In genomic region chr17:8124350-8125195, GRCh38 we compare ENCODE assay signal across 9 cellular contexts. TPM values are rescaled to one million over a fixed set of nuclear protein-coding genes. Genes with fewer than 3 reads are reported as not detected.
A peak's percentile ranks its signal among the peaks of the same experiment; 100 is the strongest.
DNase-seq lines count a peak whose midpoint lies in the region; ATAC-seq and TF ChIP-seq lines count a peak whose summit lies in the region.
"Had no signal": no experiment of that assay in that cellular context is flagged by ENCODE, and none has a peak within 500 bp of the region (broad histone marks: within the 10 kb centered on the region; RNA-seq: fewer than 3 reads in every experiment).

No MANE protein-coding gene starts in this region.

- no peak for ATAC-seq in activated CD8-positive, alpha-beta memory T cell treated with anti-CD3 and anti-CD28 coated beads, Interleukin-2, amount 10 ng/mL, durations not matched to agents 7 days and 5 days
- no peak for ATAC-seq in stimulated activated memory B cell treated with anti-CD40 and anti-IgM and Interleukin-4, amounts not matched to agents 10 μg/mL and 1 μg/mL and 100 μg/mL, for 72 hours
- ATAC-seq in aorta (ENCODE audit: low FRiP score) (no peak), HG02938 (IDR thresholded peaks at IDR 0.05; ENCODE audit: unreplicated experiment) (no peak)

- no peaks in the 10 kb centered on the region for H3K9me2 ChIP-seq in hepatocyte (replicated peaks; ENCODE audit: insufficient read depth)

- H3K9ac ChIP-seq in BLaER1 treated with 17β-estradiol and CSF1 and Interleukin-3, amounts not matched to agents 10 nM and 100 nM = peak overlapping the region in 10 of 11 experiments; percentile 31 to 75 (median 66); a peak in 14 of 22 replicates
- H3K9ac ChIP-seq in HUES64 (ENCODE audit: low read depth, low read length) = no peak overlapping the region

- H3K4me1 ChIP-seq in BLaER1 treated with 17β-estradiol and CSF1 and Interleukin-3, amounts not matched to agents 10 nM and 100 nM = peaks cover 42 to 66% (median 54%) of the 10 kb centered on the region in 10 experiments
- H3K4me1 ChIP-seq in HUES64 (ENCODE audit: insufficient read depth, low read length) (peaks cover 16% of the 10 kb centered on the region), hepatocyte (ENCODE audit: insufficient read depth) (peaks cover 35% of the 10 kb centered on the region), aorta (ENCODE audit: control insufficient read depth in 1 of 2, insufficient read depth in 2 of 2, low read length in 2 of 2) (peaks cover 0 to 2% of the 10 kb centered on the region in 2 donors)

- H3K9me3 ChIP-seq in BLaER1 treated with 17β-estradiol and CSF1 and Interleukin-3, amounts not matched to agents 10 nM and 100 nM (replicated peaks in 1 of 11) = no peaks in the 10 kb centered on the region
- no peaks in the 10 kb centered on the region for H3K9me3 ChIP-seq in HUES64 (ENCODE audit: insufficient read depth, low read depth, low read length)
- H3K9me3 ChIP-seq in hepatocyte (ENCODE audit: low read depth) = no peaks in the 10 kb centered on the region
- H3K9me3 ChIP-seq in aorta (ENCODE audit: control insufficient read depth, low read length) = no peaks in the 10 kb centered on the region

- H3K27me3 ChIP-seq in BLaER1 treated with 17β-estradiol and CSF1 and Interleukin-3, amounts not matched to agents 10 nM and 100 nM = peaks cover 50 to 90% (median 78%) of the 10 kb centered on the region in 11 experiments
- H3K27me3 ChIP-seq in HUES64 (ENCODE audit: insufficient read depth, low read length) (peaks cover 76% of the 10 kb centered on the region), hepatocyte (peaks cover 29% of the 10 kb centered on the region), aorta (ENCODE audit: control insufficient read depth in 1 of 2, insufficient read depth in 2 of 2, low read length in 1 of 2) (no peaks in the 10 kb centered on the region)

- 1% methylated on average over 24 of the region's 24 CpGs for WGBS in HUES64
- WGBS in hepatocyte (ENCODE audit: low lambda C conversion rate, missing lambda C conversion rate) = 4% methylated on average over 24 of the region's 24 CpGs
- 2% methylated on average over 24 of the region's 24 CpGs for WGBS in aorta, 2 donors

- H3K79me2 ChIP-seq in hepatocyte = no peaks in the 10 kb centered on the region

- H4K20me1 ChIP-seq in BLaER1 treated with 17β-estradiol and CSF1 and Interleukin-3, amounts not matched to agents 10 nM and 100 nM = peaks cover 5 to 54% (median 44%) of the 10 kb centered on the region in 11 experiments; a peak in 20 of 22 replicates
- no peaks in the 10 kb centered on the region for H4K20me1 ChIP-seq in hepatocyte (ENCODE audit: insufficient read depth, poor library complexity, severe bottlenecking)

- CTCF ChIA-PET in activated CD8-positive, alpha-beta memory T cell treated with anti-CD3 and anti-CD28 coated beads, Interleukin-2, amount 10 ng/mL, durations not matched to agents 7 days and 5 days (lab: Charles Lee) = interaction anchor here (0.8 to 4.0 kb wide), 13 partner anchors 12 to 206 kb away, joined by 3 to 30 read pairs (median 6); no protein-coding TSS in a partner anchor

- H3K27ac ChIP-seq in BLaER1 treated with 17β-estradiol and CSF1 and Interleukin-3, amounts not matched to agents 10 nM and 100 nM = no peak overlapping the region; a peak in 1 of 22 replicates
- H3K27ac ChIP-seq in HUES64 (ENCODE audit: low read depth, low read length) = no peak overlapping the region
- H3K27ac ChIP-seq in hepatocyte = no peak overlapping the region
- no peak overlapping the region for H3K27ac ChIP-seq in aorta (ENCODE audit: low read depth in 1 of 2, low read length in 2 of 2)

- peaks cover 39% of the 10 kb centered on the region for H3K27me3 Mint-ChIP-seq in activated CD8-positive, alpha-beta memory T cell treated with anti-CD3 and anti-CD28 coated beads, Interleukin-2, amount 10 ng/mL, durations not matched to agents 7 days and 5 days
- H3K27me3 Mint-ChIP-seq in stimulated activated memory B cell treated with anti-CD40 and anti-IgM and Interleukin-4, amounts not matched to agents 10 μg/mL and 1 μg/mL and 100 μg/mL, for 72 hours = peaks cover 75% of the 10 kb centered on the region

- H3K9me3 Mint-ChIP-seq in activated CD8-positive, alpha-beta memory T cell treated with anti-CD3 and anti-CD28 coated beads, Interleukin-2, amount 10 ng/mL, durations not matched to agents 7 days and 5 days (ENCODE audit: low read depth) = no peaks in the 10 kb centered on the region
- H3K9me3 Mint-ChIP-seq in stimulated activated memory B cell treated with anti-CD40 and anti-IgM and Interleukin-4, amounts not matched to agents 10 μg/mL and 1 μg/mL and 100 μg/mL, for 72 hours = no peaks in the 10 kb centered on the region

- peak overlapping the region; percentile 57 to 79 (median 69) for H3K4me3 ChIP-seq in BLaER1 treated with 17β-estradiol and CSF1 and Interleukin-3, amounts not matched to agents 10 nM and 100 nM
- H3K4me3 ChIP-seq in HUES64 (ENCODE audit: low read length) (peak overlapping the region; percentile 76), hepatocyte (peak overlapping the region; percentile 27), aorta (ENCODE audit: low read length in 2 of 2) (peak overlapping the region in 1 of 2 donors; percentile 9)

- DNase-seq in activated CD8-positive, alpha-beta memory T cell treated with anti-CD3 and anti-CD28 coated beads, Interleukin-2, amount 10 ng/mL, durations not matched to agents 7 days and 5 days = no peak
- peak; percentile 44 for DNase-seq in hepatocyte (ENCODE audit: low spot score)
- DNase-seq in aorta = no peak
- no peak for DNase-seq in NOMO-1 treated with DMSO at 0.1 percent for 48 hours (lab: John Stamatoyannopoulos, UW; ENCODE audit: unreplicated experiment)

- H3K36me3 ChIP-seq in BLaER1 treated with 17β-estradiol and CSF1 and Interleukin-3, amounts not matched to agents 10 nM and 100 nM = no peaks in the 10 kb centered on the region
- no peaks in the 10 kb centered on the region for H3K36me3 ChIP-seq in HUES64 (ENCODE audit: insufficient read depth, low read length)
- H3K36me3 ChIP-seq in hepatocyte (replicated peaks; ENCODE audit: insufficient read depth, low read depth) = no peaks in the 10 kb centered on the region
- H3K36me3 ChIP-seq in aorta (ENCODE audit: control insufficient read depth in 1 of 2, insufficient read depth in 2 of 2, low read length in 1 of 2) = no peaks in the 10 kb centered on the region

- H2AFZ ChIP-seq in hepatocyte = no peak overlapping the region

- H3K36me3 Mint-ChIP-seq in activated CD8-positive, alpha-beta memory T cell treated with anti-CD3 and anti-CD28 coated beads, Interleukin-2, amount 10 ng/mL, durations not matched to agents 7 days and 5 days = no peaks in the 10 kb centered on the region
- H3K36me3 Mint-ChIP-seq in stimulated activated memory B cell treated with anti-CD40 and anti-IgM and Interleukin-4, amounts not matched to agents 10 μg/mL and 1 μg/mL and 100 μg/mL, for 72 hours = no peaks in the 10 kb centered on the region

- peak overlapping the region; percentile 62 for H3K27ac Mint-ChIP-seq in activated CD8-positive, alpha-beta memory T cell treated with anti-CD3 and anti-CD28 coated beads, Interleukin-2, amount 10 ng/mL, durations not matched to agents 7 days and 5 days
- H3K27ac Mint-ChIP-seq in stimulated activated memory B cell treated with anti-CD40 and anti-IgM and Interleukin-4, amounts not matched to agents 10 μg/mL and 1 μg/mL and 100 μg/mL, for 72 hours = peak overlapping the region; percentile 75

- TF ChIP-seq CTCF in hepatocyte (IDR thresholded peaks at IDR 0.05; ENCODE audit: poor library complexity) = no peak

- peaks cover 63% of the 10 kb centered on the region for H3K4me1 Mint-ChIP-seq in activated CD8-positive, alpha-beta memory T cell treated with anti-CD3 and anti-CD28 coated beads, Interleukin-2, amount 10 ng/mL, durations not matched to agents 7 days and 5 days
- peaks cover 71% of the 10 kb centered on the region for H3K4me1 Mint-ChIP-seq in stimulated activated memory B cell treated with anti-CD40 and anti-IgM and Interleukin-4, amounts not matched to agents 10 μg/mL and 1 μg/mL and 100 μg/mL, for 72 hours

- intact Hi-C loops in aorta (cut with DNase I) = loop anchor here (2.0 to 5.0 kb wide), 2 partner anchors 38 to 98 kb away; partner anchors contain the start of gene VAMP2 (in 1 of the 2)

- peak overlapping the region; percentile 91 to 100 (median 99) for H3K4me2 ChIP-seq in BLaER1 treated with 17β-estradiol and CSF1 and Interleukin-3, amounts not matched to agents 10 nM and 100 nM
- H3K4me2 ChIP-seq in hepatocyte = peak overlapping the region; percentile 88

- H3K4me3 Mint-ChIP-seq in activated CD8-positive, alpha-beta memory T cell treated with anti-CD3 and anti-CD28 coated beads, Interleukin-2, amount 10 ng/mL, durations not matched to agents 7 days and 5 days = peak overlapping the region; percentile 95
- H3K4me3 Mint-ChIP-seq in stimulated activated memory B cell treated with anti-CD40 and anti-IgM and Interleukin-4, amounts not matched to agents 10 μg/mL and 1 μg/mL and 100 μg/mL, for 72 hours = peak overlapping the region; percentile 83

RNA-seq across cellular contexts. Expression of gene HES7, which starts 0.7 kb away (rescaled TPM):
- polyA plus RNA-seq in HUES64 (2013, experiment 1 of 2) = 0.85 TPM
- 0.89 TPM for polyA plus RNA-seq in HUES64 (2013, experiment 2 of 2)
- 1 to 10 TPM; 1.2 TPM for total RNA-seq in activated CD8-positive, alpha-beta memory T cell treated with anti-CD3 and anti-CD28 coated beads, Interleukin-2, amount 10 ng/mL, durations not matched to agents 7 days and 5 days
- not detected in 2 replicates for total RNA-seq in hepatocyte
- not detected in 2 replicates for polyA plus RNA-seq in hepatocyte
- total RNA-seq in aorta = under 1 TPM; 0.19 to 0.30 TPM
- 1 to 10 TPM in 1 of 2 donors, not detected in 1; 1.6 TPM for polyA plus RNA-seq in aorta
- total RNA-seq: liver had no signal
- polyA plus RNA-seq: liver had no signal

RNA-seq across cellular contexts. Expression of gene ALOXE3, which starts 6.3 kb away (rescaled TPM):
- polyA plus RNA-seq in HUES64 (2013, experiment 1 of 2) = not detected
- not detected for polyA plus RNA-seq in HUES64 (2013, experiment 2 of 2)
- total RNA-seq in activated CD8-positive, alpha-beta memory T cell treated with anti-CD3 and anti-CD28 coated beads, Interleukin-2, amount 10 ng/mL, durations not matched to agents 7 days and 5 days = not detected
- total RNA-seq in hepatocyte (0.48 and 0.77 TPM in 2 replicates), aorta (not detected)
- polyA plus RNA-seq in hepatocyte (1.5 and 2.6 TPM in 2 replicates), aorta (not detected)
- total RNA-seq: liver had no signal
- polyA plus RNA-seq: liver had no signal

RNA-seq across cellular contexts. Expression of gene PER1, which starts 27.6 kb away (rescaled TPM):
- 14.0 TPM for polyA plus RNA-seq in HUES64 (2013, experiment 1 of 2)
- polyA plus RNA-seq in HUES64 (2013, experiment 2 of 2) = 18.1 TPM
- total RNA-seq in activated CD8-positive, alpha-beta memory T cell treated with anti-CD3 and anti-CD28 coated beads, Interleukin-2, amount 10 ng/mL, durations not matched to agents 7 days and 5 days = 10 to 100 TPM; 47.3 to 56.4 TPM
- total RNA-seq in hepatocyte (35.3 and 36.5 TPM in 2 replicates), aorta (100 to 1,000 TPM; 100 to 297 TPM)
- polyA plus RNA-seq in hepatocyte (107 and 143 TPM in 2 replicates), aorta (100 to 1,000 TPM in 1 of 2 donors, 10 to 100 TPM in 1; 34.3 to 246 TPM)

RNA-seq across cellular contexts. Expression of gene ALOX12B, which starts 37.1 kb away (rescaled TPM):
- not detected for polyA plus RNA-seq in HUES64 (2013, experiment 1 of 2)
- polyA plus RNA-seq in HUES64 (2013, experiment 2 of 2) = not detected
- under 1 TPM; 0.42 to 0.64 TPM for total RNA-seq in activated CD8-positive, alpha-beta memory T cell treated with anti-CD3 and anti-CD28 coated beads, Interleukin-2, amount 10 ng/mL, durations not matched to agents 7 days and 5 days
- total RNA-seq in hepatocyte (0.52 and 2.0 TPM in 2 replicates), aorta (not detected)
- polyA plus RNA-seq in hepatocyte (0.22 and 1.8 TPM in 2 replicates), aorta (under 1 TPM in 1 of 2 donors, not detected in 1; 0.25 TPM)
- total RNA-seq: liver had no signal
- polyA plus RNA-seq: liver had no signal

RNA-seq across cellular contexts. Expression of gene VAMP2, which starts 38.2 kb away (rescaled TPM):
- polyA plus RNA-seq in HUES64 (2013, experiment 1 of 2) = 14.3 TPM
- polyA plus RNA-seq in HUES64 (2013, experiment 2 of 2) = 18.9 TPM
- total RNA-seq in activated CD8-positive, alpha-beta memory T cell treated with anti-CD3 and anti-CD28 coated beads, Interleukin-2, amount 10 ng/mL, durations not matched to agents 7 days and 5 days = 10 to 100 TPM; 47.6 to 68.9 TPM
- total RNA-seq in hepatocyte = 8.2 and 8.5 TPM in 2 replicates
- polyA plus RNA-seq in hepatocyte = 44.6 and 85.7 TPM in 2 replicates
- 10 to 100 TPM; 73.4 to 80.8 TPM for total RNA-seq in aorta
- 100 to 1,000 TPM in 1 of 2 donors, 10 to 100 TPM in 1; 59.7 to 105 TPM for polyA plus RNA-seq in aorta
